ENCODE assay signal across 14 cellular contexts in genomic region chr5:95866431-95867063, GRCh38. TPM values are rescaled to one million over a fixed set of nuclear protein-coding genes. Genes with fewer than 3 reads are reported as not detected.
A peak's percentile ranks its signal among the peaks of the same experiment; 100 is the strongest.
DNase-seq lines count a peak whose midpoint lies in the region; ATAC-seq, FAIRE-seq and TF ChIP-seq lines count a peak whose summit lies in the region.
"Had no signal": no experiment of that assay in that cellular context is flagged by ENCODE, and none has a peak within 500 bp of the region (broad histone marks: within the 10 kb centered on the region; RNA-seq: fewer than 3 reads in every experiment).

No MANE protein-coding gene starts in this region.

- H3K36me3 ChIP-seq in ACC112 (ENCODE audit: insufficient read depth, low read length): no peaks in the 10 kb centered on the region
- H3K36me3 ChIP-seq in astrocyte (ENCODE audit: insufficient read depth, low read length): no peaks in the 10 kb centered on the region

- H3K4me3 ChIP-seq in ACC112 (ENCODE audit: low read depth, low read length): no peak overlapping the region
- H3K4me3 ChIP-seq in astrocyte (ENCODE audit: insufficient read depth, low read depth, low read length): no peak overlapping the region

- H3K27me3 ChIP-seq in ACC112 (ENCODE audit: insufficient read depth, low read length): no peaks in the 10 kb centered on the region
- H3K27me3 ChIP-seq in astrocyte (ENCODE audit: insufficient read depth, low read length): no peaks in the 10 kb centered on the region

- H3K4me2 ChIP-seq in astrocyte (ENCODE audit: low read length): no peak overlapping the region

- H3K27me3 Mint-ChIP-seq in astrocyte (ENCODE audit: low read depth, unreplicated experiment): no peaks in the 10 kb centered on the region
- H3K27me3 Mint-ChIP-seq: central memory CD8-positive, alpha-beta T cell had no signal

- no peaks in the 10 kb centered on the region for H3K9me3 Mint-ChIP-seq in astrocyte (ENCODE audit: unreplicated experiment)
- H3K9me3 Mint-ChIP-seq: central memory CD8-positive, alpha-beta T cell had no signal

- H3K27ac ChIP-seq in ACC112 (ENCODE audit: low read depth, low read length) (peak overlapping the region; percentile 78), astrocyte (ENCODE audit: low read depth, low read length) (peak overlapping the region; percentile 65)

- H3K79me2 ChIP-seq in ACC112 (ENCODE audit: control insufficient read depth, insufficient read depth, low read length, unreplicated experiment): no peaks in the 10 kb centered on the region
- no peaks in the 10 kb centered on the region for H3K79me2 ChIP-seq in astrocyte (ENCODE audit: insufficient read depth, low read length)

- no peak overlapping the region for H3K27ac Mint-ChIP-seq in astrocyte (ENCODE audit: unreplicated experiment)

- no peaks in the 10 kb centered on the region for H3K9me3 ChIP-seq in astrocyte (ENCODE audit: insufficient read depth, low read depth, low read length)

- no peak for ATAC-seq in GM21515 (IDR thresholded peaks at IDR 0.05; ENCODE audit: unreplicated experiment)

- DNase-seq in EH (ENCODE audit: low read depth) (peak; percentile 50), astrocyte (ENCODE audit: low read depth) (no peak), NCI-H2081 (lab: John Stamatoyannopoulos, UW) (no peak), NCI-H1105 treated with DMSO at 0.1 percent for 48 hours (lab: John Stamatoyannopoulos, UW) (no peak), GM03348 (ENCODE audit: low spot score) (no peak)
- DNase-seq: activated naive CD4-positive, alpha-beta T cell treated with Interleukin-2 at 50 U/mL for 16 hours; C1 segment of cervical spinal cord; kidney glomerular epithelial cell; NCI-H1694 treated with DMSO at 0.1 percent for 48 hours had no signal

- TF ChIP-seq CTCF in astrocyte (IDR thresholded peaks at IDR 0.05; ENCODE audit: insufficient read depth, low read depth, low read length): no peak

- no peak overlapping the region for H3K9ac ChIP-seq in astrocyte (ENCODE audit: low read length)

- H2AFZ ChIP-seq in ACC112 (ENCODE audit: low read length, unreplicated experiment) (no peak overlapping the region), astrocyte (ENCODE audit: low read depth, low read length) (no peak overlapping the region)

- peaks cover 58% of the 10 kb centered on the region for H3K4me1 ChIP-seq in ACC112 (ENCODE audit: control insufficient read depth, insufficient read depth, low read length, unreplicated experiment)
- peaks cover 36% of the 10 kb centered on the region for H3K4me1 ChIP-seq in astrocyte (ENCODE audit: insufficient read depth, low read length)

- peaks cover 32% of the 10 kb centered on the region for H3K4me1 Mint-ChIP-seq in astrocyte (ENCODE audit: low read depth, unreplicated experiment)

- H3K4me3 Mint-ChIP-seq in astrocyte (ENCODE audit: unreplicated experiment): no peak overlapping the region
- H3K4me3 Mint-ChIP-seq: central memory CD8-positive, alpha-beta T cell had no signal

- no peaks in the 10 kb centered on the region for H3K36me3 Mint-ChIP-seq in astrocyte (ENCODE audit: low read depth, unreplicated experiment)

- no peak for FAIRE-seq in astrocyte (lab: Jason Lieb, UNC)
- peak; percentile 88 for FAIRE-seq in islet of Langerhans (lab: Jason Lieb, UNC)
- FAIRE-seq: TTC549 had no signal

- no peaks in the 10 kb centered on the region for H4K20me1 ChIP-seq in astrocyte (ENCODE audit: insufficient read depth, low read length)

RNA-seq across cellular contexts. Expression of gene GLRX, which starts 44.0 kb away (rescaled TPM):
- total RNA-seq in astrocyte: 38.4 and 40.5 TPM in 2 replicates
